8 cellular contexts compared by ENCODE assay signal in genomic region chr19:48110350-48110966, GRCh38. TPM values are rescaled to one million over a fixed set of nuclear protein-coding genes. Genes with fewer than 3 reads are reported as not detected.
A peak's percentile ranks its signal among the peaks of the same experiment; 100 is the strongest.
DNase-seq lines count a peak whose midpoint lies in the region; ATAC-seq and TF ChIP-seq lines count a peak whose summit lies in the region.

A gene with protein sequence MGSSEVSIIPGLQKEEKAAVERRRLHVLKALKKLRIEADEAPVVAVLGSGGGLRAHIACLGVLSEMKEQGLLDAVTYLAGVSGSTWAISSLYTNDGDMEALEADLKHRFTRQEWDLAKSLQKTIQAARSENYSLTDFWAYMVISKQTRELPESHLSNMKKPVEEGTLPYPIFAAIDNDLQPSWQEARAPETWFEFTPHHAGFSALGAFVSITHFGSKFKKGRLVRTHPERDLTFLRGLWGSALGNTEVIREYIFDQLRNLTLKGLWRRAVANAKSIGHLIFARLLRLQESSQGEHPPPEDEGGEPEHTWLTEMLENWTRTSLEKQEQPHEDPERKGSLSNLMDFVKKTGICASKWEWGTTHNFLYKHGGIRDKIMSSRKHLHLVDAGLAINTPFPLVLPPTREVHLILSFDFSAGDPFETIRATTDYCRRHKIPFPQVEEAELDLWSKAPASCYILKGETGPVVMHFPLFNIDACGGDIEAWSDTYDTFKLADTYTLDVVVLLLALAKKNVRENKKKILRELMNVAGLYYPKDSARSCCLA (minus strand): TSS chr19:48110817. CDS start chr19:48106529, 4,288 bp downstream.

- peak within 1 kb of the TSS; percentile 74 for H3K27ac ChIP-seq in RWPE1

- no peaks in the 10 kb centered on the region for H3K36me3 Mint-ChIP-seq in natural killer cell
- peaks cover 9 to 14% of the 10 kb centered on the region in 2 donors for H3K36me3 Mint-ChIP-seq in stimulated activated naive B cell treated with anti-CD40 and anti-IgM and Interleukin-4, amounts not matched to agents 10 μg/mL and 1 μg/mL and 100 μg/mL, for 72 hours

- TF ChIP-seq CTCF in AG10803 (conservative IDR thresholded peaks at IDR 0.05; ENCODE audit: low read length), result no peak
- TF ChIP-seq CTCF in LNCaP clone FGC (IDR thresholded peaks at IDR 0.05; ENCODE audit: control insufficient read depth, extremely low read depth, insufficient read depth), result no peak
- no peak for TF ChIP-seq CTCF in RWPE1 (conservative IDR thresholded peaks at IDR 0.05; ENCODE audit: low read depth)
- no peak for TF ChIP-seq CTCF in fibroblast of pulmonary artery (IDR thresholded peaks at IDR 0.05; ENCODE audit: low read length, missing control alignments)
- TF ChIP-seq CTCF in natural killer cell (IDR thresholded peaks at IDR 0.05), result no peak

- peak within 1 kb of the TSS; percentile 74 for H3K4me3 Mint-ChIP-seq in natural killer cell
- H3K4me3 Mint-ChIP-seq in stimulated activated naive B cell treated with anti-CD40 and anti-IgM and Interleukin-4, amounts not matched to agents 10 μg/mL and 1 μg/mL and 100 μg/mL, for 72 hours, result peak within 1 kb of the TSS; percentile 83 to 89

- H3K9me3 Mint-ChIP-seq in natural killer cell, result no peaks in the 10 kb centered on the region
- no peaks in the 10 kb centered on the region for H3K9me3 Mint-ChIP-seq in stimulated activated naive B cell treated with anti-CD40 and anti-IgM and Interleukin-4, amounts not matched to agents 10 μg/mL and 1 μg/mL and 100 μg/mL, for 72 hours

- ATAC-seq in GM19397 (IDR thresholded peaks at IDR 0.05; ENCODE audit: unreplicated experiment), result peak; percentile 51
- peak; percentile 76 to 87 (median 85) for ATAC-seq in natural killer cell
- peak; percentile 78 to 87 for ATAC-seq in stimulated activated naive B cell treated with anti-CD40 and anti-IgM and Interleukin-4, amounts not matched to agents 10 μg/mL and 1 μg/mL and 100 μg/mL, for 72 hours (replicated peaks)

- H3K27ac Mint-ChIP-seq in natural killer cell, result peak within 1 kb of the TSS; percentile 80 to 85
- H3K27ac Mint-ChIP-seq in stimulated activated naive B cell treated with anti-CD40 and anti-IgM and Interleukin-4, amounts not matched to agents 10 μg/mL and 1 μg/mL and 100 μg/mL, for 72 hours, result peak within 1 kb of the TSS; percentile 95

- peak within 1 kb of the TSS; percentile 72 for H3K4me3 ChIP-seq in AG10803 (ENCODE audit: low read length)
- H3K4me3 ChIP-seq in LNCaP clone FGC (ENCODE audit: low read depth, low read length), result no peak within 1 kb of the TSS
- peak within 1 kb of the TSS; percentile 60 for H3K4me3 ChIP-seq in fibroblast of pulmonary artery (replicated peaks; ENCODE audit: low read depth, low read length)

- intact Hi-C loops in natural killer cell (cut with micrococcal nuclease), result no loop called here

- peaks cover 0 to 4% of the 10 kb centered on the region in 2 donors for H3K4me1 Mint-ChIP-seq in natural killer cell
- H3K4me1 Mint-ChIP-seq in stimulated activated naive B cell treated with anti-CD40 and anti-IgM and Interleukin-4, amounts not matched to agents 10 μg/mL and 1 μg/mL and 100 μg/mL, for 72 hours, result peaks cover 7 to 20% of the 10 kb centered on the region in 2 donors

- POLR2A ChIA-PET in RWPE1 (lab: Yijun Ruan, JAX; ENCODE audit: low non-redundant PET), result no interaction called here

- CTCF ChIA-PET in RWPE1 (lab: Yijun Ruan, JAX), result interaction anchor here (0.6 to 1.0 kb wide), 3 partner anchors 125 to 147 kb away, joined by 3 to 5 read pairs (median 3); no protein-coding TSS in a partner anchor

- H3K27me3 Mint-ChIP-seq in natural killer cell (ENCODE audit: low read depth in 2 of 2), result peaks cover 0 to 4% of the 10 kb centered on the region in 2 donors
- H3K27me3 Mint-ChIP-seq in stimulated activated naive B cell treated with anti-CD40 and anti-IgM and Interleukin-4, amounts not matched to agents 10 μg/mL and 1 μg/mL and 100 μg/mL, for 72 hours, result no peaks in the 10 kb centered on the region

- DNase-seq in AG10803 (ENCODE audit: low read depth) (peak; percentile 88), LNCaP clone FGC (ENCODE audit: low read depth) (peak; percentile 32), RWPE1 (ENCODE audit: low spot score) (peak; percentile 96), fibroblast of pulmonary artery (ENCODE audit: low read depth) (peak; percentile 93), natural killer cell (peak; percentile 72)
- peak; percentile 64 for DNase-seq in activated effector memory CD4-positive, alpha-beta T cell treated with Interleukin-2 at 50 U/mL for 16 hours
- DNase-seq in stimulated activated naive B cell treated with anti-CD40 and anti-IgM and Interleukin-4, amounts not matched to agents 10 μg/mL and 1 μg/mL and 100 μg/mL, for 72 hours, result peak; percentile 71

RNA-seq across cellular contexts. Expression of the gene that starts here (rescaled TPM):
- total RNA-seq in natural killer cell, result 1 to 10 TPM in 2 of 3 donors, under 1 TPM in 1; 0.86 to 5.1 (median 4.6) TPM

Comparison
In these comparisons a context has a peak if more than half of its experiments do, and no peak if none do; other contexts are left out.
1. DNase-seq: peak in every context shown above with its lines; median percentile 96 in RWPE1; 93 in fibroblast of pulmonary artery; 88 in AG10803; 72 in natural killer cell; 71 in stimulated activated naive B cell treated with anti-CD40 and anti-IgM and Interleukin-4, amounts not matched to agents 10 μg/mL and 1 μg/mL and 100 μg/mL, for 72 hours; 64 in activated effector memory CD4-positive, alpha-beta T cell treated with Interleukin-2 at 50 U/mL for 16 hours; 32 in LNCaP clone FGC.